12 cellular contexts compared by ENCODE assay signal in the genomic region with DNA sequence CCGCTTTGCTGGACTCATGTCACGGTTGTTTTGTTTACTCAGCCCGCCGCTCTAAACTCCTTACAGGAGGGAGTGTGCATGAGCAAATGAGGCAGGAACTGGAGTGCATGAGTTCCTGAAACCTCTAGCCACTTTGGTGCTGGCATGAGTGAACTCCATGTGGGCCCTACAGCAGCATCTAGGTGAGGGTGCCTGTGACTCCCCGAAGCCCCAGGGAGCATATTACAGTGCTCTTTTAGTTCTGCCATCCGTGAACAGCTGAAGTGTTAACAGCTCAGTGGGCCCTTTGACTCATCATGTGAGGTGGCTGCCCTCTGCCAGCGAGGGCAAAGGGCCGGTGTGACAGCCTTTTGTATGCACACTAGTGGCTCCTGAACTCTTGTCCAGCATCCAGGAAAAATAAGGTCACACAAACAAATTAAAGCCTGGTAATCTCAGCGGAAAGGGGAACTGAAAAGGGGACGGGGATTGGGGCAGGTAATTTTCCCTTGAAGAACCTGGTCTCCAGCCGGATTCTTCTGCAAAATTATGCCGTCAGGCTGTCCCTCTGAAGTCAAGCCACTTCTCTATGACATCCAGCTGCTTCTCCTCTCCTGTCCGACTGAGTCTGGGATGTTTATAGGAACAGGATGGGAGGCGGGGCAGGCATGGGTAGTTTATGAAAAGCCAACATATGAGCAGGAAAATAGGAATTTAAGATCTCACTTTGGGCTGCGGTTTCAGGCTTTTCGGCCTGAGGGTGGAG.
A peak's percentile ranks its signal among the peaks of the same experiment; 100 is the strongest.
DNase-seq lines count a peak whose midpoint lies in the region; ATAC-seq, FAIRE-seq and TF ChIP-seq lines count a peak whose summit lies in the region.
"Had no signal": no experiment of that assay in that cellular context is flagged by ENCODE, and none has a peak within 500 bp of the region (broad histone marks: within the 10 kb centered on the region; RNA-seq: fewer than 3 reads in every experiment).

No MANE protein-coding gene starts in this region.

- TF ChIP-seq EP300 in HepG2 (IDR thresholded peaks at IDR 0.05; ENCODE audit: low read depth in 2 of 2, low read length in 2 of 2) (no peak), HepG2 (CRISPR knock-in tag; IDR thresholded peaks at IDR 0.05; ENCODE audit: borderline replicate concordance) (no peak)

- ATAC-seq in HepG2 (peak; percentile 97), GM21515 (IDR thresholded peaks at IDR 0.05; ENCODE audit: unreplicated experiment) (no peak), GM19023 (IDR thresholded peaks at IDR 0.05; ENCODE audit: unreplicated experiment) (no peak), HG03342 (IDR thresholded peaks at IDR 0.05; ENCODE audit: unreplicated experiment) (no peak)
- ATAC-seq: foreskin keratinocyte had no signal

- no peak for TF ChIP-seq CTCF in HepG2 (CRISPR knock-in tag; IDR thresholded peaks at IDR 0.05)

- peak overlapping the region; percentile 69 for H3K4me2 ChIP-seq in HepG2 (ENCODE audit: low read depth, low read length)

- POLR2A ChIA-PET in HepG2 (lab: Yijun Ruan, JAX): no interaction called here

- TF ChIP-seq RAD21 in HepG2 (CRISPR knock-in tag; IDR thresholded peaks at IDR 0.05): no peak

- no peaks in the 10 kb centered on the region for H4K20me1 ChIP-seq in HepG2 (ENCODE audit: insufficient read depth, low read length)

- peak overlapping the region in 1 of 3 experiments; percentile 31; a peak in 1 of 6 replicates for H3K4me3 ChIP-seq in HepG2 (replicated peaks in 1 of 3; ENCODE audit: insufficient read depth in 1 of 3, low read depth in 2 of 3, low read length in 3 of 3)
- H3K4me3 ChIP-seq: stomach had no signal

- H2AFZ ChIP-seq in HepG2 (ENCODE audit: low read length): no peak overlapping the region

- FAIRE-seq in HepG2 (lab: Jason Lieb, UNC): peak; percentile 30

- no peaks in the 10 kb centered on the region for H3K79me2 ChIP-seq in HepG2 (ENCODE audit: insufficient read depth, low read length)

- intact Hi-C loops in HepG2 (cut with micrococcal nuclease; ENCODE audit: unreplicated experiment): no loop called here

- H3K27me3 ChIP-seq in HepG2 (ENCODE audit: control insufficient read depth in 1 of 2, insufficient read depth in 2 of 2, low read length in 2 of 2): no peaks in the 10 kb centered on the region
- H3K27me3 ChIP-seq: foreskin keratinocyte, stomach had no signal

- H3K9ac ChIP-seq in HepG2 (ENCODE audit: insufficient read depth, low read depth, low read length): no peak overlapping the region

- H3K9me3 ChIP-seq in HepG2 (ENCODE audit: low read length): no peaks in the 10 kb centered on the region
- H3K9me3 ChIP-seq: stomach had no signal

- no peak overlapping the region for H3K27ac ChIP-seq in HepG2 (ENCODE audit: extremely low read length, insufficient read depth, low read length)
- H3K27ac ChIP-seq: foreskin keratinocyte, stomach had no signal

- CTCF ChIA-PET in HepG2 (lab: Yijun Ruan, JAX; ENCODE audit: low intra/inter-chr PET ratio, low total read pairs): no interaction called here

- no TSS peak for BruUV-seq in HepG2 (replicated peaks; lab: Mats Ljungman, UMichigan)

- TF ChIP-seq POLR2A in HepG2 (IDR thresholded peaks at IDR 0.05; ENCODE audit: insufficient read depth in 1 of 2, low read depth in 2 of 2, low read length in 2 of 2): no peak

- DNase-seq in AG08395 (ENCODE audit: low spot score) (peak; percentile 2), HS-27A (ENCODE audit: low read depth) (peak; percentile 64), brain pericyte (ENCODE audit: low read depth, low spot score) (peak; percentile 1), HepG2 (ENCODE audit: low spot score) (peak; percentile 7)
- no peak for DNase-seq in activated CD8-positive, alpha-beta memory T cell treated with anti-CD3 and anti-CD28 coated beads, Interleukin-2, amount 50 U/mL, for 48 hours
- DNase-seq: activated CD4-positive, alpha-beta T cell treated with anti-CD3 and anti-CD28 coated beads, Interleukin-2, amount 50 U/mL, for 4 hours; MV-4-11; stomach had no signal

- H3K4me1 ChIP-seq in HepG2 (ENCODE audit: insufficient read depth, low read length): peaks cover 12% of the 10 kb centered on the region
- H3K4me1 ChIP-seq: stomach had no signal

- no peaks in the 10 kb centered on the region for H3K36me3 ChIP-seq in HepG2 (replicated peaks in 1 of 2; ENCODE audit: control insufficient read depth in 1 of 2, insufficient read depth in 2 of 2, low read length in 2 of 2)
- H3K36me3 ChIP-seq: stomach had no signal

- 5% methylated on average over 15 of the region's 16 CpGs for WGBS in HepG2 (ENCODE audit: low lambda C conversion rate)

- in situ Hi-C loops in HepG2 (cut with HindIII; ENCODE audit: extremely low pct_ligation_motif_present, low pct_unique_long_range_greater_than_20kb): no loop called here

TF ChIP-seq in HepG2, 621 proteins besides CTCF, POLR2A, EP300 and RAD21 (continues in another document):
- TF ChIP-seq CREB1 (IDR thresholded peaks at IDR 0.05) (no peak), CREB1 (CRISPR knock-in tag; IDR thresholded peaks at IDR 0.05) (no peak), AGO1 (IDR thresholded peaks at IDR 0.05; ENCODE audit: low read depth, low read length, poor library complexity, severe bottlenecking) (no peak), ZNF598 (CRISPR knock-in tag; IDR thresholded peaks at IDR 0.05; ENCODE audit: borderline replicate concordance) (no peak), KDM6A (CRISPR knock-in tag; IDR thresholded peaks at IDR 0.05; ENCODE audit: low read depth) (no peak), HHEX (CRISPR knock-in tag; IDR thresholded peaks at IDR 0.05) (no peak), MAFK (conservative IDR thresholded peaks at IDR 0.05 in 1 of 2, IDR thresholded peaks at IDR 0.05 in 1 of 2; ENCODE audit: low read length in 2 of 2) (no peak), MED13 (CRISPR knock-in tag; IDR thresholded peaks at IDR 0.05) (no peak), NKX3-1 (CRISPR knock-in tag; IDR thresholded peaks at IDR 0.05) (no peak), TCF7L2 (IDR thresholded peaks at IDR 0.05; ENCODE audit: low read depth, low read length) (no peak), RCOR2 (CRISPR knock-in tag; IDR thresholded peaks at IDR 0.05) (no peak)
- TF ChIP-seq, protein P1, sequence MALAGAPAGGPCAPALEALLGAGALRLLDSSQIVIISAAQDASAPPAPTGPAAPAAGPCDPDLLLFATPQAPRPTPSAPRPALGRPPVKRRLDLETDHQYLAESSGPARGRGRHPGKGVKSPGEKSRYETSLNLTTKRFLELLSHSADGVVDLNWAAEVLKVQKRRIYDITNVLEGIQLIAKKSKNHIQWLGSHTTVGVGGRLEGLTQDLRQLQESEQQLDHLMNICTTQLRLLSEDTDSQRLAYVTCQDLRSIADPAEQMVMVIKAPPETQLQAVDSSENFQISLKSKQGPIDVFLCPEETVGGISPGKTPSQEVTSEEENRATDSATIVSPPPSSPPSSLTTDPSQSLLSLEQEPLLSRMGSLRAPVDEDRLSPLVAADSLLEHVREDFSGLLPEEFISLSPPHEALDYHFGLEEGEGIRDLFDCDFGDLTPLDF (CRISPR knock-in tag; IDR thresholded peaks at IDR 0.05): no peak
- TF ChIP-seq, protein P2, sequence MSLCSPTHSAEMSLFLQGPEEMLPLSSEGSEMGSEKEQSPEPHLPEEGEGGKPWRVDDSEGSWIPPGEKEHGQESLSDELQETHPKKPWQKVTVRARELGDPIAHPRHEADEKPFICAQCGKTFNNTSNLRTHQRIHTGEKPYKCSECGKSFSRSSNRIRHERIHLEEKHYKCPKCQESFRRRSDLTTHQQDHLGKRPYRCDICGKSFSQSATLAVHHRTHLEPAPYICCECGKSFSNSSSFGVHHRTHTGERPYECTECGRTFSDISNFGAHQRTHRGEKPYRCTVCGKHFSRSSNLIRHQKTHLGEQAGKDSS (CRISPR knock-in tag; IDR thresholded peaks at IDR 0.05; ENCODE audit: borderline replicate concordance, low read depth): 0 out of 2 replicates have a peak, but pooled peaks have one; percentile 37
- TF ChIP-seq, protein P3, sequence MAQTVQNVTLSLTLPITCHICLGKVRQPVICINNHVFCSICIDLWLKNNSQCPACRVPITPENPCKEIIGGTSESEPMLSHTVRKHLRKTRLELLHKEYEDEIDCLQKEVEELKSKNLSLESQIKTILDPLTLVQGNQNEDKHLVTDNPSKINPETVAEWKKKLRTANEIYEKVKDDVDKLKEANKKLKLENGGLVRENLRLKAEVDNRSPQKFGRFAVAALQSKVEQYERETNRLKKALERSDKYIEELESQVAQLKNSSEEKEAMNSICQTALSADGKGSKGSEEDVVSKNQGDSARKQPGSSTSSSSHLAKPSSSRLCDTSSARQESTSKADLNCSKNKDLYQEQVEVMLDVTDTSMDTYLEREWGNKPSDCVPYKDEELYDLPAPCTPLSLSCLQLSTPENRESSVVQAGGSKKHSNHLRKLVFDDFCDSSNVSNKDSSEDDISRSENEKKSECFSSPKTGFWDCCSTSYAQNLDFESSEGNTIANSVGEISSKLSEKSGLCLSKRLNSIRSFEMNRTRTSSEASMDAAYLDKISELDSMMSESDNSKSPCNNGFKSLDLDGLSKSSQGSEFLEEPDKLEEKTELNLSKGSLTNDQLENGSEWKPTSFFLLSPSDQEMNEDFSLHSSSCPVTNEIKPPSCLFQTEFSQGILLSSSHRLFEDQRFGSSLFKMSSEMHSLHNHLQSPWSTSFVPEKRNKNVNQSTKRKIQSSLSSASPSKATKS (CRISPR knock-in tag; IDR thresholded peaks at IDR 0.05): no peak
- TF ChIP-seq, protein P4, sequence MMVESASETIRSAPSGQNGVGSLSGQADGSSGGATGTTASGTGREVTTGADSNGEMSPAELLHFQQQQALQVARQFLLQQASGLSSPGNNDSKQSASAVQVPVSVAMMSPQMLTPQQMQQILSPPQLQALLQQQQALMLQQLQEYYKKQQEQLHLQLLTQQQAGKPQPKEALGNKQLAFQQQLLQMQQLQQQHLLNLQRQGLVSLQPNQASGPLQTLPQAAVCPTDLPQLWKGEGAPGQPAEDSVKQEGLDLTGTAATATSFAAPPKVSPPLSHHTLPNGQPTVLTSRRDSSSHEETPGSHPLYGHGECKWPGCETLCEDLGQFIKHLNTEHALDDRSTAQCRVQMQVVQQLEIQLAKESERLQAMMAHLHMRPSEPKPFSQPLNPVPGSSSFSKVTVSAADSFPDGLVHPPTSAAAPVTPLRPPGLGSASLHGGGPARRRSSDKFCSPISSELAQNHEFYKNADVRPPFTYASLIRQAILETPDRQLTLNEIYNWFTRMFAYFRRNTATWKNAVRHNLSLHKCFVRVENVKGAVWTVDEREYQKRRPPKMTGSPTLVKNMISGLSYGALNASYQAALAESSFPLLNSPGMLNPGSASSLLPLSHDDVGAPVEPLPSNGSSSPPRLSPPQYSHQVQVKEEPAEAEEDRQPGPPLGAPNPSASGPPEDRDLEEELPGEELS (CRISPR knock-in tag; IDR thresholded peaks at IDR 0.05): no peak
